Comparison of ENCODE assay signal across 35 cellular contexts in the genomic region with DNA sequence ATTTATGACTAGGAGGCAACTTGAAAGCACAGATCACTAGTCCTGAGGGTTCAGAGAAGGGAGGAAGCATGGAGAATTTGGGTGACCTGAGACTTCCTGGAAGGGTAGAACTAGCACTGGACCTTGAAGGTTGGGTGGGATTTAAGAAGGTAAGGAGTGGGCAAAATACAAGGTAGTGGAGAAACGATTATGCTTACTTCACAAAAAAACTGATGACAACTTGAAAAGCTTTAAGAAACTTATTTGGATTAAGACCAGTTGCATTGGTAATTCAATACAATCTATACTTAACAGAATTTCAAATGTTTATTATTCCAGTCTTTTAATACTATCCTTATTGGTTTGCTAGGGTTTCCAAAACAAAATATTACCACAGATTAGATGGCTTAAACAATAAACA.
"Had no signal": no experiment of that assay in that cellular context is flagged by ENCODE, and none has a peak within 500 bp of the region (broad histone marks: within the 10 kb centered on the region; RNA-seq: fewer than 3 reads in every experiment).

No MANE protein-coding gene starts in this region.

- H3K36me3 ChIP-seq: MG63 had no signal

- H3K27me3 ChIP-seq: MG63 had no signal

- DNase-seq: Kasumi-1, MG63, MM.1S, MV-4-11, NCI-H1048, NCI-H1092, NCI-H1092 treated with DMSO at 0.1 percent for 48 hours, NCI-H1105, NCI-H1105 treated with DMSO at 0.1 percent for 48 hours, NCI-H1417, NCI-H1417 treated with DMSO at 0.1 percent for 48 hours, NCI-H1436, NCI-H1436 treated with DMSO at 0.1 percent for 48 hours, NCI-H146, NCI-H1694, NCI-H1694 treated with DMSO at 0.1 percent for 48 hours, NCI-H187, NCI-H187 treated with DMSO at 0.1 percent for 48 hours, NCI-H1930, NCI-H2029, NCI-H2029 treated with DMSO at 0.1 percent for 48 hours, NCI-H2081, NCI-H2081 treated with DMSO at 0.1 percent for 48 hours, NCI-H2107, NCI-H2171, NCI-H2171 treated with DMSO at 0.1 percent for 48 hours, NCI-H2227 treated with DMSO at 0.1 percent for 48 hours, NCI-H226, NCI-H345, NCI-H446, NCI-H446 treated with DMSO at 0.1 percent for 48 hours, NCI-H510A, NCI-H510A treated with DMSO at 0.1 percent for 48 hours, NCI-H524, NCI-H524 treated with DMSO at 0.1 percent for 48 hours had no signal

- H3K4me3 ChIP-seq: MG63 had no signal

- H3K9me3 ChIP-seq: MG63 had no signal
